Comparison of ENCODE assay signal across 2 cellular contexts in the genomic region with DNA sequence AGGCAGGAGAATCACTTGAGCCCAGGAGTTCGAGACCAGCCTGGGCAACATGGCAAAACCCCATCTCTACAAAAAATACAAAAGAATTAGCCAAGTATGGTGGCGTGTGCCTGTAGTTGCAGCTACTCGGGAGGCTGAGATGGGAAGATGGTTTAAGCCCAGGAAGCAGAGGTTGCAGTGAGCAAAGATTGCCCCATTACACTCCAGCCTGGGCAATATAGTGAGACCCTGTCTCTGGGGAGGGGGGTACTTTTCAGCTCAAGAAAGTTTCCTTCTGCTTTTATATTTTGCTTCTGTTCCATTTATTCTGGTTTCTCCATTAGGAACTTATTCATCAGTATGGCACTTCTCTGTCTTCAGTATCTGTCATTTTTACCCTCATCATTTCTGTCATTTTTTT.
TF ChIP-seq lines count a peak whose summit lies in the region.

No MANE protein-coding gene starts in this region.

TF ChIP-seq in IMR-90, 13 proteins besides CTCF, POLR2A, EP300 and RAD21:
- TF ChIP-seq, protein P1, sequence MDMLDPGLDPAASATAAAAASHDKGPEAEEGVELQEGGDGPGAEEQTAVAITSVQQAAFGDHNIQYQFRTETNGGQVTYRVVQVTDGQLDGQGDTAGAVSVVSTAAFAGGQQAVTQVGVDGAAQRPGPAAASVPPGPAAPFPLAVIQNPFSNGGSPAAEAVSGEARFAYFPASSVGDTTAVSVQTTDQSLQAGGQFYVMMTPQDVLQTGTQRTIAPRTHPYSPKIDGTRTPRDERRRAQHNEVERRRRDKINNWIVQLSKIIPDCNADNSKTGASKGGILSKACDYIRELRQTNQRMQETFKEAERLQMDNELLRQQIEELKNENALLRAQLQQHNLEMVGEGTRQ (IDR thresholded peaks at IDR 0.05; ENCODE audit: low read depth, low read length): no peak
- TF ChIP-seq NFE2L2 (IDR thresholded peaks at IDR 0.05; ENCODE audit: low read depth, low read length): no peak
- TF ChIP-seq FOS (IDR thresholded peaks at IDR 0.05; ENCODE audit: low read depth, low read length): no peak
- no peak for TF ChIP-seq RFX5 (IDR thresholded peaks at IDR 0.05; ENCODE audit: low read depth, low read length)
- TF ChIP-seq, protein P2, sequence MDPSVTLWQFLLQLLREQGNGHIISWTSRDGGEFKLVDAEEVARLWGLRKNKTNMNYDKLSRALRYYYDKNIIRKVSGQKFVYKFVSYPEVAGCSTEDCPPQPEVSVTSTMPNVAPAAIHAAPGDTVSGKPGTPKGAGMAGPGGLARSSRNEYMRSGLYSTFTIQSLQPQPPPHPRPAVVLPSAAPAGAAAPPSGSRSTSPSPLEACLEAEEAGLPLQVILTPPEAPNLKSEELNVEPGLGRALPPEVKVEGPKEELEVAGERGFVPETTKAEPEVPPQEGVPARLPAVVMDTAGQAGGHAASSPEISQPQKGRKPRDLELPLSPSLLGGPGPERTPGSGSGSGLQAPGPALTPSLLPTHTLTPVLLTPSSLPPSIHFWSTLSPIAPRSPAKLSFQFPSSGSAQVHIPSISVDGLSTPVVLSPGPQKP (IDR thresholded peaks at IDR 0.05; ENCODE audit: borderline replicate concordance, low read depth, low read length): no peak
- no peak for TF ChIP-seq MAZ (IDR thresholded peaks at IDR 0.05; ENCODE audit: borderline replicate concordance, low read depth, low read length)
- no peak for TF ChIP-seq SMC3 (IDR thresholded peaks at IDR 0.05; ENCODE audit: low read depth, low read length)
- no peak for TF ChIP-seq RCOR1 (IDR thresholded peaks at IDR 0.05; ENCODE audit: insufficient replicate concordance, low read length)
- TF ChIP-seq BHLHE40 (IDR thresholded peaks at IDR 0.05; ENCODE audit: low read depth, low read length): no peak
- no peak for TF ChIP-seq MAFK (IDR thresholded peaks at IDR 0.05; ENCODE audit: low read depth, low read length)
- no peak for TF ChIP-seq CHD1 (IDR thresholded peaks at IDR 0.05; ENCODE audit: low read depth, low read length)
- no peak for TF ChIP-seq CEBPB (IDR thresholded peaks at IDR 0.05; ENCODE audit: low read depth, low read length)
- no peak for TF ChIP-seq MXI1 (IDR thresholded peaks at IDR 0.05; ENCODE audit: borderline replicate concordance, low read depth, low read length)

TF ChIP-seq in K562, 482 proteins besides CTCF, POLR2A, EP300 and RAD21:
- TF ChIP-seq, protein P3, sequence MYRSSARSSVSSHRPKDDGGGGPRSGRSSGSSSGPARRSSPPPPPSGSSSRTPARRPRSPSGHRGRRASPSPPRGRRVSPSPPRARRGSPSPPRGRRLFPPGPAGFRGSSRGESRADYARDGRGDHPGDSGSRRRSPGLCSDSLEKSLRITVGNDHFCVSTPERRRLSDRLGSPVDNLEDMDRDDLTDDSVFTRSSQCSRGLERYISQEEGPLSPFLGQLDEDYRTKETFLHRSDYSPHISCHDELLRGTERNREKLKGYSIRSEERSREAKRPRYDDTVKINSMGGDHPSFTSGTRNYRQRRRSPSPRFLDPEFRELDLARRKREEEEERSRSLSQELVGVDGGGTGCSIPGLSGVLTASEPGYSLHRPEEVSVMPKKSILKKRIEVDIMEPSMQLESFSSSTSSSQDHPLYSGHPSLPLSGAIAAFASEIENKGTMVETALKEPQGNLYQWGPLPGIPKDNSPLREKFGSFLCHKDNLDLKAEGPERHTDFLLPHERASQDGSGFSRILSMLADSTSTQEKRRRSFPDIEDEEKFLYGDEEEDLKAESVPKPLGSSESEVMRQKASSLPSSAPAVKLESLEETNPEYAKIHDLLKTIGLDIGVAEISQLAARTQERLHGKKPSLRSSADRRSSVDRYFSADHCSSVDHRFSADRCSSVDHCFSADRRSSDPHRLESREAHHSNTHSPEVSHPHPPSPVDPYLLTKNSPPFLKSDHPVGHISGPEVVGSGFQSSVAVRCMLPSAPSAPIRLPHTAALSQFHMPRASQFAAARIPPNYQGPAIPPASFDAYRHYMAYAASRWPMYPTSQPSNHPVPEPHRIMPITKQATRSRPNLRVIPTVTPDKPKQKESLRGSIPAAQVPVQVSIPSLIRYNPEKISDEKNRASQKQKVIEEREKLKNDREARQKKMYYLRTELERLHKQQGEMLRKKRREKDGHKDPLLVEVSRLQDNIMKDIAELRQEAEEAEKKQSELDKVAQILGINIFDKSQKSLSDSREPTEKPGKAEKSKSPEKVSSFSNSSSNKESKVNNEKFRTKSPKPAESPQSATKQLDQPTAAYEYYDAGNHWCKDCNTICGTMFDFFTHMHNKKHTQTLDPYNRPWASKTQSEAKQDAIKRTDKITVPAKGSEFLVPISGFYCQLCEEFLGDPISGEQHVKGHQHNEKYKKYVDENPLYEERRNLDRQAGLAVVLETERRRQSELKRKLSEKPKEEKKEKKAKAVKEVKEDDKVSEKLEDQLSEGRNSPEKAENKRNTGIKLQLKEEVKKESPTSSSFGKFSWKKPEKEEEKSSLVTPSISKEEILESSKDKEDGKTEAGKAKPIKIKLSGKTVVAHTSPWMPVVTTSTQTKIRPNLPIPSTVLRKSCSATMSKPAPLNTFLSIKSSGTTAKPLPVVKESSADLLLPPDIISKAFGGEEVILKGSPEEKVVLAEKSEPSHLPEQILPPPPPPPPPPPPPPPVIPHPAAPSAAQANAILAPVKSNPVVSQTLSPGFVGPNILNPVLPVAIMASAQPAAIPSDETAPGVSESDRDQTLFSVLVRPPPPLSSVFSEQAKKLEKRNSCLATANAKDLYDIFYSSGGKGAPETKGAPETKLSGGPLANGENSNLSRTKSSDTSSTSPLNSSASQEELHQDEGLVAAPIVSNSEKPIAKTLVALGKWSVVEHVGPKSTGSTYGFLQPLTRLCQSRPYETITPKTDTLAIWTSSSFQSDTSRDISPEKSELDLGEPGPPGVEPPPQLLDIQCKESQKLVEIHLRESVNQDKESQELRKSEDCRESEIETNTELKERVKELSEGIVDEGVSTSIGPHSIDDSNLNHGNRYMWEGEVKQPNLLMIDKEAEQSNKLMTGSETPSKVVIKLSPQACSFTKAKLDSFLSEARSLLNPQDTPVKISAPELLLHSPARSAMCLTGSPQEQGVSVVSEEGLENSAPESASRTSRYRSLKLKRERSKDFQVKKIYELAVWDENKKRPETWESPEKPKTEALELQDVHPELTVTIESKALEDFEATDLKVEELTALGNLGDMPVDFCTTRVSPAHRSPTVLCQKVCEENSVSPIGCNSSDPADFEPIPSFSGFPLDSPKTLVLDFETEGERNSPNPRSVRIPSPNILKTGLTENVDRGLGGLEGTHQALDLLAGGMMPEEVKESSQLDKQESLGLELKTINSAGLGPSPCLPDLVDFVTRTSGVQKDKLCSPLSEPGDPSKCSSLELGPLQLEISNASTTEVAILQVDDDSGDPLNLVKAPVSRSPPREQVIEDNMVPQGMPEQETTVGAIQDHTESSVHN (IDR thresholded peaks at IDR 0.05; ENCODE audit: borderline replicate concordance in 1 of 2, low read depth in 1 of 2): no peak
- peak; percentile 57 for TF ChIP-seq ZNF121 (CRISPR knock-in tag; conservative IDR thresholded peaks at IDR 0.05)
